Comparison of ENCODE assay signal across 34 cellular contexts in genomic region chr3:184029456-184029950, GRCh38. TPM values are rescaled to one million over a fixed set of nuclear protein-coding genes. Genes with fewer than 3 reads are reported as not detected.
"Had no signal": no experiment of that assay in that cellular context is flagged by ENCODE, and none has a peak within 500 bp of the region (broad histone marks: within the 10 kb centered on the region; RNA-seq: fewer than 3 reads in every experiment).

No MANE protein-coding gene starts in this region.

- H3K27ac ChIP-seq: epithelial cell of prostate, foreskin keratinocyte, heart right ventricle, left ventricle myocardium inferior, lower lobe of right lung, pancreas, right lobe of liver, stomach, thyroid gland, vagina had no signal

- H3K4me1 ChIP-seq: foreskin keratinocyte, heart right ventricle, left ventricle myocardium inferior, lower lobe of right lung, pancreas, right lobe of liver, stomach, thyroid gland, vagina had no signal

- ATAC-seq: esophagus mucosa; foreskin keratinocyte; heart right ventricle; left colon; lower lobe of right lung; natural killer cell treated with Interleukin-12 subunit alpha and Interleukin-12 subunit beta and Interleukin-15 and Interleukin-18, amount 100 ng/mL, for 72 hours; pancreas; right lobe of liver; stimulated activated effector memory CD8-positive, alpha-beta T cell treated with anti-CD3 and anti-CD28 coated beads, Interleukin-12 subunit alpha, Interleukin-12 subunit beta, amount 100 ng/mL, for 72 hours had no signal

- H3K36me3 ChIP-seq: heart right ventricle, left ventricle myocardium inferior, lower lobe of right lung, neutrophil, pancreas, right lobe of liver, stomach, thyroid gland, vagina had no signal

- H3K4me3 Mint-ChIP-seq: dendritic cell treated with granulocyte-macrophage colony-stimulating factor and Interleukin-4, amounts not matched to agents 40 ng/mL and 50 ng/mL, for 4 days; endodermal cell; natural killer cell treated with Interleukin-12 subunit alpha and Interleukin-12 subunit beta and Interleukin-15 and Interleukin-18, amount 100 ng/mL, for 72 hours; neural crest cell; stimulated activated effector memory CD8-positive, alpha-beta T cell treated with anti-CD3 and anti-CD28 coated beads, Interleukin-12 subunit alpha, Interleukin-12 subunit beta, amount 100 ng/mL, for 72 hours had no signal

- DNase-seq: cerebellar nuclear complex; effector CD8-positive, alpha-beta T cell; endodermal cell; foreskin keratinocyte; glutamatergic neuron; heart right ventricle; hippocampal formation; kidney glomerular epithelial cell; left colon; left ventricle myocardium inferior; lower lobe of right lung; pancreas; right lobe of liver; stimulated activated CD4-positive, alpha-beta T cell treated with anti-CD3 and anti-CD28 coated beads, Interleukin-2, amount 100 ng/mL, for 24 hours; stimulated activated CD4-positive, alpha-beta T cell treated with anti-CD3 and anti-CD28 coated beads, Interleukin-4, amount 100 ng/mL, for 24 hours; stimulated activated naive CD4-positive, alpha-beta T cell treated with Interleukin-2 at 50 U/mL for 16 hours; stomach; thyroid gland; trophoblast cell had no signal

- H3K4me1 Mint-ChIP-seq: endodermal cell; neural crest cell; stimulated activated effector memory CD8-positive, alpha-beta T cell treated with anti-CD3 and anti-CD28 coated beads, Interleukin-12 subunit alpha, Interleukin-12 subunit beta, amount 100 ng/mL, for 72 hours had no signal

- H3K9me3 ChIP-seq: heart right ventricle, left ventricle myocardium inferior, lower lobe of right lung, neutrophil, pancreas, right lobe of liver, stomach, thyroid gland, vagina had no signal

- H3K27ac Mint-ChIP-seq: dendritic cell treated with granulocyte-macrophage colony-stimulating factor and Interleukin-4, amounts not matched to agents 40 ng/mL and 50 ng/mL, for 4 days; endodermal cell; natural killer cell treated with Interleukin-12 subunit alpha and Interleukin-12 subunit beta and Interleukin-15 and Interleukin-18, amount 100 ng/mL, for 72 hours; progenitor cell of endocrine pancreas; stimulated activated effector memory CD8-positive, alpha-beta T cell treated with anti-CD3 and anti-CD28 coated beads, Interleukin-12 subunit alpha, Interleukin-12 subunit beta, amount 100 ng/mL, for 72 hours had no signal

- H3K36me3 Mint-ChIP-seq: natural killer cell treated with Interleukin-12 subunit alpha and Interleukin-12 subunit beta and Interleukin-15 and Interleukin-18, amount 100 ng/mL, for 72 hours; stimulated activated effector memory CD8-positive, alpha-beta T cell treated with anti-CD3 and anti-CD28 coated beads, Interleukin-12 subunit alpha, Interleukin-12 subunit beta, amount 100 ng/mL, for 72 hours had no signal

- H3K27me3 ChIP-seq: neutrophil, pancreas, right lobe of liver, stomach, thyroid gland, vagina had no signal

- H3K9me3 Mint-ChIP-seq: dendritic cell treated with granulocyte-macrophage colony-stimulating factor and Interleukin-4, amounts not matched to agents 40 ng/mL and 50 ng/mL, for 4 days; endodermal cell; natural killer cell treated with Interleukin-12 subunit alpha and Interleukin-12 subunit beta and Interleukin-15 and Interleukin-18, amount 100 ng/mL, for 72 hours; neural crest cell; stimulated activated effector memory CD8-positive, alpha-beta T cell treated with anti-CD3 and anti-CD28 coated beads, Interleukin-12 subunit alpha, Interleukin-12 subunit beta, amount 100 ng/mL, for 72 hours had no signal

- H3K4me3 ChIP-seq: heart right ventricle, left ventricle myocardium inferior, lower lobe of right lung, pancreas, right lobe of liver, stomach, thyroid gland, vagina had no signal

RNA-seq across cellular contexts. Expression of gene HTR3D, which starts 2.0 kb away (rescaled TPM):
- total RNA-seq: endodermal cell; esophagus mucosa; foreskin keratinocyte; heart right ventricle; left colon; left ventricle myocardium inferior; lower lobe of right lung; mononuclear cell; natural killer cell treated with Interleukin-12 subunit alpha and Interleukin-12 subunit beta and Interleukin-15 and Interleukin-18, amount 100 ng/mL, for 72 hours; neural crest cell; omental fat pad; pancreas; progenitor cell of endocrine pancreas; right lobe of liver; skeletal muscle tissue; stomach; subcutaneous adipose tissue; temporal lobe; thyroid gland; ureter; vagina had no signal
- polyA plus RNA-seq: foreskin keratinocyte, heart right ventricle, pancreas, stomach had no signal

RNA-seq across cellular contexts. Expression of gene HTR3C, which starts 23.3 kb away (rescaled TPM):
- total RNA-seq: endodermal cell; esophagus mucosa; foreskin keratinocyte; heart right ventricle; left colon; left ventricle myocardium inferior; mononuclear cell; natural killer cell treated with Interleukin-12 subunit alpha and Interleukin-12 subunit beta and Interleukin-15 and Interleukin-18, amount 100 ng/mL, for 72 hours; neural crest cell; pancreas; progenitor cell of endocrine pancreas; right lobe of liver; skeletal muscle tissue; stomach; subcutaneous adipose tissue; temporal lobe; ureter; vagina had no signal
- polyA plus RNA-seq: foreskin keratinocyte, heart right ventricle, stomach had no signal
